ENCODE assay signal across 9 cellular contexts in genomic region chr9:21160178-21160577, GRCh38. TPM values are rescaled to one million over a fixed set of nuclear protein-coding genes. Genes with fewer than 3 reads are reported as not detected.
A peak's percentile ranks its signal among the peaks of the same experiment; 100 is the strongest.
DNase-seq lines count a peak whose midpoint lies in the region; ATAC-seq, FAIRE-seq and TF ChIP-seq lines count a peak whose summit lies in the region.
"Had no signal": no experiment of that assay in that cellular context is flagged by ENCODE, and none has a peak within 500 bp of the region (broad histone marks: within the 10 kb centered on the region; RNA-seq: fewer than 3 reads in every experiment).

No MANE protein-coding gene starts in this region.

- no peak for DNase-seq in GM12892 (ENCODE audit: insufficient read length)
- DNase-seq in M059J (ENCODE audit: low read depth): peak; percentile 67
- DNase-seq in fibroblast of villous mesenchyme (ENCODE audit: low read depth): peak; percentile 11
- DNase-seq in NOMO-1 treated with DMSO at 0.1 percent for 48 hours (lab: John Stamatoyannopoulos, UW; ENCODE audit: unreplicated experiment): no peak
- DNase-seq in HEK293T (ENCODE audit: extremely low spot score): no peak
- no peak for DNase-seq in WERI-Rb-1
- DNase-seq in left ventricle myocardium superior: no peak

- ATAC-seq in GM21619 (IDR thresholded peaks at IDR 0.05; ENCODE audit: unreplicated experiment): peak; percentile 95
- no peak for ATAC-seq in left ventricle myocardium superior
- ATAC-seq: body of pancreas had no signal

- no peaks in the 10 kb centered on the region for H3K9me3 ChIP-seq in WERI-Rb-1 (ENCODE audit: severe bottlenecking)
- H3K9me3 ChIP-seq: body of pancreas had no signal

- FAIRE-seq in GM12892 (lab: Jason Lieb, UNC): peak; percentile 88

- CTCF ChIA-PET in HEK293T (lab: Yijun Ruan, JAX): interaction anchor here (1.0 kb wide), 1 partner anchor 159 kb away, joined by 7 read pairs; no protein-coding TSS in a partner anchor

- intact Hi-C loops in left ventricle myocardium superior (cut with micrococcal nuclease): no loop called here

- H3K27me3 ChIP-seq in WERI-Rb-1 (ENCODE audit: insufficient read depth, low read depth, severe bottlenecking): no peaks in the 10 kb centered on the region
- H3K27me3 ChIP-seq: body of pancreas had no signal

- no peaks in the 10 kb centered on the region for H3K36me3 ChIP-seq in WERI-Rb-1

- H3K27ac ChIP-seq in WERI-Rb-1: no peak overlapping the region
- H3K27ac ChIP-seq: body of pancreas had no signal

- H3K4me3 ChIP-seq in fibroblast of villous mesenchyme (ENCODE audit: low read depth, low read length) (no peak overlapping the region), WERI-Rb-1 (ENCODE audit: low read depth, low read length) (no peak overlapping the region)
- H3K4me3 ChIP-seq: body of pancreas had no signal

- TF ChIP-seq CTCF in fibroblast of villous mesenchyme (IDR thresholded peaks at IDR 0.05; ENCODE audit: insufficient read depth, low read depth, low read length) (no peak), WERI-Rb-1 (IDR thresholded peaks at IDR 0.05; ENCODE audit: low read depth, low read length) (no peak)

- POLR2A ChIA-PET in HEK293T (lab: Yijun Ruan, JAX): no interaction called here

- no peak for TF ChIP-seq POLR2A in GM12892 (IDR thresholded peaks at IDR 0.05; ENCODE audit: low read depth, low read length)

TF ChIP-seq in HEK293T, 16 proteins besides CTCF, POLR2A, EP300 and RAD21:
- TF ChIP-seq BHLHE40 (IDR thresholded peaks at IDR 0.05; ENCODE audit: borderline replicate concordance): no peak
- TF ChIP-seq HDGF (IDR thresholded peaks at IDR 0.05; ENCODE audit: borderline replicate concordance): no peak
- no peak for TF ChIP-seq ZNF384 (IDR thresholded peaks at IDR 0.05)
- TF ChIP-seq ELF4 (IDR thresholded peaks at IDR 0.05): no peak
- TF ChIP-seq CTBP1 (IDR thresholded peaks at IDR 0.05; ENCODE audit: borderline replicate concordance): no peak
- TF ChIP-seq SP1 (IDR thresholded peaks at IDR 0.05): no peak
- no peak for TF ChIP-seq FOXA1 (IDR thresholded peaks at IDR 0.05)

RNA-seq across cellular contexts. Expression of gene IFNA21, which starts 6.3 kb away (rescaled TPM):
- polyA plus RNA-seq in GM12892 (2012; ENCODE audit: missing spikeins): not detected
- not detected in 2 replicates for total RNA-seq in M059J (2014; rRNA removed; shearing (Covaris generic))
- total RNA-seq in fibroblast of villous mesenchyme: not detected in 2 replicates
- total RNA-seq in left ventricle myocardium superior: not detected
- total RNA-seq: body of pancreas had no signal

RNA-seq across cellular contexts. Expression of gene IFNW1, which starts 18.5 kb away (rescaled TPM):
- not detected for polyA plus RNA-seq in GM12892 (2012; ENCODE audit: missing spikeins)
- not detected in 2 replicates for total RNA-seq in M059J (2014; rRNA removed; shearing (Covaris generic))
- total RNA-seq in fibroblast of villous mesenchyme (not detected in 2 replicates), left ventricle myocardium superior (not detected)
- total RNA-seq: body of pancreas had no signal

RNA-seq across cellular contexts. Expression of gene IFNA4, which starts 27.2 kb away (rescaled TPM):
- polyA plus RNA-seq in GM12892 (2012; ENCODE audit: missing spikeins): not detected
- not detected in 2 replicates for total RNA-seq in M059J (2014; rRNA removed; shearing (Covaris generic))
- not detected in 2 replicates for total RNA-seq in fibroblast of villous mesenchyme
- not detected for total RNA-seq in left ventricle myocardium superior
- total RNA-seq: body of pancreas had no signal

RNA-seq across cellular contexts. Expression of gene IFNA7, which starts 41.8 kb away (rescaled TPM):
- not detected for polyA plus RNA-seq in GM12892 (2012; ENCODE audit: missing spikeins)
- not detected in 2 replicates for total RNA-seq in M059J (2014; rRNA removed; shearing (Covaris generic))
- total RNA-seq in fibroblast of villous mesenchyme: not detected in 2 replicates
- total RNA-seq in left ventricle myocardium superior: not detected
- total RNA-seq: body of pancreas had no signal

RNA-seq across cellular contexts. Expression of gene IFNA10, which starts 46.8 kb away (rescaled TPM):
- not detected for polyA plus RNA-seq in GM12892 (2012; ENCODE audit: missing spikeins)
- not detected in 2 replicates for total RNA-seq in M059J (2014; rRNA removed; shearing (Covaris generic))
- not detected in 2 replicates for total RNA-seq in fibroblast of villous mesenchyme
- total RNA-seq in left ventricle myocardium superior: not detected
- total RNA-seq: body of pancreas had no signal

Comparison
In these comparisons a context has a peak if more than half of its experiments do, and no peak if none do; other contexts are left out.
1. DNase-seq: peak in M059J (single experiment) and fibroblast of villous mesenchyme (single experiment); none in GM12892 (single experiment), NOMO-1 treated with DMSO at 0.1 percent for 48 hours (single experiment), HEK293T (single experiment), WERI-Rb-1 (single experiment) and left ventricle myocardium superior (single experiment).